ENCODE assay signal across 22 cellular contexts in genomic region chr6:56009620-56010019, GRCh38.
DNase-seq lines count a peak whose midpoint lies in the region; ATAC-seq and TF ChIP-seq lines count a peak whose summit lies in the region.
"Had no signal": no experiment of that assay in that cellular context is flagged by ENCODE, and none has a peak within 500 bp of the region (broad histone marks: within the 10 kb centered on the region; RNA-seq: fewer than 3 reads in every experiment).

No MANE protein-coding gene starts in this region.

- H2AFZ ChIP-seq in fibroblast of lung (ENCODE audit: low read length): no peak overlapping the region
- H2AFZ ChIP-seq: GM23338 had no signal

- no peaks in the 10 kb centered on the region for H3K9me3 ChIP-seq in fibroblast of lung (ENCODE audit: control insufficient read depth, insufficient read depth, low read depth, low read length)
- H3K9me3 ChIP-seq: BE2C, Caco-2 had no signal

- WGBS in urinary bladder: 70% methylated on average over 2 of the region's 2 CpGs

- H3K27me3 ChIP-seq in fibroblast of lung (ENCODE audit: control insufficient read depth, insufficient read depth, low read length): no peaks in the 10 kb centered on the region
- H3K27me3 ChIP-seq: BE2C had no signal

- no peaks in the 10 kb centered on the region for H3K79me2 ChIP-seq in fibroblast of lung (ENCODE audit: control insufficient read depth, insufficient read depth, low read length)

- no peaks in the 10 kb centered on the region for H3K4me1 ChIP-seq in fibroblast of lung (ENCODE audit: control insufficient read depth, extremely low read depth, insufficient read depth, low read length)
- no peaks in the 10 kb centered on the region for H3K4me1 ChIP-seq in urinary bladder (ENCODE audit: insufficient read depth)
- H3K4me1 ChIP-seq: BE2C, Caco-2 had no signal

- H3K4me2 ChIP-seq in fibroblast of lung (ENCODE audit: extremely low read depth, insufficient read depth, low read length): no peak overlapping the region
- H3K4me2 ChIP-seq: GM23338 had no signal

- H3K27ac ChIP-seq in fibroblast of lung (ENCODE audit: insufficient read depth, low read length): no peak overlapping the region
- H3K27ac ChIP-seq in urinary bladder (ENCODE audit: low read depth): peak overlapping the region; percentile 10

- H4K20me1 ChIP-seq in fibroblast of lung (ENCODE audit: control insufficient read depth, extremely low read depth, insufficient read depth, low read length): no peaks in the 10 kb centered on the region

- ATAC-seq in GM21723 (IDR thresholded peaks at IDR 0.05; ENCODE audit: unreplicated experiment): no peak
- ATAC-seq: GM23338, HCT116, K562 had no signal

- H3K36me3 ChIP-seq in fibroblast of lung (ENCODE audit: control insufficient read depth, insufficient read depth, low read length) (no peaks in the 10 kb centered on the region), urinary bladder (ENCODE audit: insufficient read depth) (no peaks in the 10 kb centered on the region)
- H3K36me3 ChIP-seq: BE2C had no signal

- DNase-seq in AG10803 (ENCODE audit: low read depth) (peak; percentile 15), RPMI7951 (ENCODE audit: low read depth) (peak; percentile 6), fibroblast of lung (ENCODE audit: low read depth in 2 of 2) (peak; percentile 22 to 46), NK-92 (lab: John Stamatoyannopoulos, UW; ENCODE audit: unreplicated experiment) (no peak), NCI-H1092 treated with DMSO at 0.1 percent for 48 hours (lab: John Stamatoyannopoulos, UW) (no peak)
- DNase-seq: 8988T; BE2C; C1 segment of cervical spinal cord; Caco-2; CD4-positive, CD25-positive, alpha-beta regulatory T cell; CD8-positive, alpha-beta memory T cell; DMS153; DMS79; GF-D8; H7; HFFc6; IMR-90 had no signal

- TF ChIP-seq CTCF in AG10803 (conservative IDR thresholded peaks at IDR 0.05; ENCODE audit: low read length) (no peak), fibroblast of lung (conservative IDR thresholded peaks at IDR 0.05 in 1 of 2, IDR thresholded peaks at IDR 0.05 in 1 of 2; ENCODE audit: low read depth in 1 of 2, low read length in 2 of 2) (no peak)

- H3K4me3 ChIP-seq in AG10803 (ENCODE audit: low read length) (no peak overlapping the region), fibroblast of lung (replicated peaks in 1 of 4; ENCODE audit: control extremely low read depth in 1 of 4, insufficient read depth in 1 of 4, low read depth in 3 of 4, low read length in 4 of 4) (no peak overlapping the region), urinary bladder (ENCODE audit: low read depth, low read length) (no peak overlapping the region)
- H3K4me3 ChIP-seq: GM23338, K562 had no signal

- H3K9ac ChIP-seq in fibroblast of lung (ENCODE audit: insufficient read depth, low read length): no peak overlapping the region

Comparison
In these comparisons a context has a peak if more than half of its experiments do, and no peak if none do; other contexts are left out.
1. DNase-seq: peak in AG10803 (single experiment), RPMI7951 (single experiment) and fibroblast of lung (2 of 2); none in NK-92 (single experiment) and NCI-H1092 treated with DMSO at 0.1 percent for 48 hours (single experiment).